In genomic region chr15:60326824-60327654, GRCh38 we compare ENCODE assay signal across 10 cellular contexts.
A peak's percentile ranks its signal among the peaks of the same experiment; 100 is the strongest.
DNase-seq lines count a peak whose midpoint lies in the region; ATAC-seq and TF ChIP-seq lines count a peak whose summit lies in the region.
"Had no signal": no experiment of that assay in that cellular context is flagged by ENCODE, and none has a peak within 500 bp of the region (broad histone marks: within the 10 kb centered on the region; RNA-seq: fewer than 3 reads in every experiment).

No MANE protein-coding gene starts in this region.

- CTCF ChIA-PET in activated CD4-positive, alpha-beta T cell treated with anti-CD3 and anti-CD28 coated beads, Interleukin-2, amount 10 ng/mL, durations not matched to agents 7 days and 5 days (lab: Charles Lee): interaction anchor here (0.6 to 2.3 kb wide), 12 partner anchors 9 to 636 kb away, joined by 3 to 15 read pairs (median 3); no protein-coding TSS in a partner anchor

- no peak overlapping the region for H3K4me3 Mint-ChIP-seq in activated CD4-positive, alpha-beta T cell treated with anti-CD3 and anti-CD28 coated beads, Interleukin-2, amount 10 ng/mL, durations not matched to agents 7 days and 5 days
- H3K4me3 Mint-ChIP-seq: IgD-negative memory B cell had no signal

- H3K9ac ChIP-seq in smooth muscle cell (ENCODE audit: low read depth): no peak overlapping the region

- H3K4me3 ChIP-seq in GM12865 (ENCODE audit: low read depth, low read length): no peak overlapping the region
- no peak overlapping the region for H3K4me3 ChIP-seq in smooth muscle cell

- DNase-seq in AML-193 (lab: John Stamatoyannopoulos, UW) (peak; percentile 43 to 50), GM12865 (ENCODE audit: low read depth) (peak; percentile 57), NCI-H2171 treated with DMSO at 0.1 percent for 48 hours (lab: John Stamatoyannopoulos, UW) (peak; percentile 52), glomerular visceral epithelial cell (ENCODE audit: extremely low spot score) (peak; percentile 67), smooth muscle cell (lab: John Stamatoyannopoulos, UW; ENCODE audit: unreplicated experiment) (no peak)
- DNase-seq in activated CD4-positive, alpha-beta T cell treated with anti-CD3 and anti-CD28 coated beads, Interleukin-2, amount 10 ng/mL, durations not matched to agents 7 days and 5 days: peak; percentile 56

- no peaks in the 10 kb centered on the region for H3K9me3 Mint-ChIP-seq in activated CD4-positive, alpha-beta T cell treated with anti-CD3 and anti-CD28 coated beads, Interleukin-2, amount 10 ng/mL, durations not matched to agents 7 days and 5 days
- H3K9me3 Mint-ChIP-seq: IgD-negative memory B cell had no signal

- ATAC-seq in GM19397 (IDR thresholded peaks at IDR 0.05; ENCODE audit: unreplicated experiment) (no peak), GM21786 (IDR thresholded peaks at IDR 0.05; ENCODE audit: unreplicated experiment) (no peak)

- H4K20me1 ChIP-seq in smooth muscle cell (ENCODE audit: low read depth): no peaks in the 10 kb centered on the region

- H3K27me3 Mint-ChIP-seq in activated CD4-positive, alpha-beta T cell treated with anti-CD3 and anti-CD28 coated beads, Interleukin-2, amount 10 ng/mL, durations not matched to agents 7 days and 5 days: peaks cover 65% of the 10 kb centered on the region

- H3K4me2 ChIP-seq in smooth muscle cell: no peak overlapping the region

- no peak overlapping the region for H3K27ac Mint-ChIP-seq in activated CD4-positive, alpha-beta T cell treated with anti-CD3 and anti-CD28 coated beads, Interleukin-2, amount 10 ng/mL, durations not matched to agents 7 days and 5 days
- H3K27ac Mint-ChIP-seq: IgD-negative memory B cell had no signal

- peaks cover 41% of the 10 kb centered on the region for H3K27me3 ChIP-seq in smooth muscle cell (ENCODE audit: low read depth)

- peaks cover 14% of the 10 kb centered on the region for H3K4me1 ChIP-seq in smooth muscle cell (ENCODE audit: low read depth)

- 27% methylated on average over 5 of the region's 5 CpGs for WGBS in smooth muscle cell (ENCODE audit: low lambda C conversion rate)

- H3F3A ChIP-seq in smooth muscle cell (ENCODE audit: low read depth): no peaks in the 10 kb centered on the region

- H3K36me3 Mint-ChIP-seq in activated CD4-positive, alpha-beta T cell treated with anti-CD3 and anti-CD28 coated beads, Interleukin-2, amount 10 ng/mL, durations not matched to agents 7 days and 5 days (ENCODE audit: low read depth): no peaks in the 10 kb centered on the region
- H3K36me3 Mint-ChIP-seq: IgD-negative memory B cell had no signal

- no peaks in the 10 kb centered on the region for H3K9me3 ChIP-seq in smooth muscle cell (replicated peaks; ENCODE audit: low read depth)
- H3K9me3 ChIP-seq: neutrophil had no signal

- H3K27ac ChIP-seq in smooth muscle cell (ENCODE audit: low read depth): no peak overlapping the region
- H3K27ac ChIP-seq: neutrophil had no signal

- no peak overlapping the region for H2AFZ ChIP-seq in smooth muscle cell (ENCODE audit: low read depth)

- H3K79me2 ChIP-seq in smooth muscle cell (ENCODE audit: low read depth): no peaks in the 10 kb centered on the region

- H3K4me1 Mint-ChIP-seq in activated CD4-positive, alpha-beta T cell treated with anti-CD3 and anti-CD28 coated beads, Interleukin-2, amount 10 ng/mL, durations not matched to agents 7 days and 5 days: peaks cover 8% of the 10 kb centered on the region

- H3K36me3 ChIP-seq in smooth muscle cell (ENCODE audit: low read depth): no peaks in the 10 kb centered on the region
- H3K36me3 ChIP-seq: neutrophil had no signal

- POLR2A ChIA-PET in activated CD4-positive, alpha-beta T cell treated with anti-CD3 and anti-CD28 coated beads, Interleukin-2, amount 10 ng/mL, durations not matched to agents 7 days and 5 days (lab: Charles Lee): interaction anchor here (0.6 kb wide), 1 partner anchor 64 kb away, joined by 4 read pairs; no protein-coding TSS in a partner anchor

- TF ChIP-seq CTCF in GM12865 (IDR thresholded peaks at IDR 0.05; ENCODE audit: insufficient read depth, low read depth, low read length, missing control alignments): peak; percentile 78
- peak; percentile 89 for TF ChIP-seq CTCF in smooth muscle cell (IDR thresholded peaks at IDR 0.05; ENCODE audit: borderline replicate concordance, insufficient read depth, poor library complexity, severe bottlenecking)
